25 cellular contexts compared by ENCODE assay signal in genomic region chr2:237889016-237889415, GRCh38. TPM values are rescaled to one million over a fixed set of nuclear protein-coding genes. Genes with fewer than 3 reads are reported as not detected.
DNase-seq lines count a peak whose midpoint lies in the region; ATAC-seq, FAIRE-seq and TF ChIP-seq lines count a peak whose summit lies in the region.
"Had no signal": no experiment of that assay in that cellular context is flagged by ENCODE, and none has a peak within 500 bp of the region (broad histone marks: within the 10 kb centered on the region; RNA-seq: fewer than 3 reads in every experiment).

No MANE protein-coding gene starts in this region.

- peaks cover 3% of the 10 kb centered on the region for H3K9me3 Mint-ChIP-seq in osteocyte (ENCODE audit: unreplicated experiment)
- H3K9me3 Mint-ChIP-seq: activated naive CD8-positive, alpha-beta T cell treated with anti-CD3 and anti-CD28 coated beads for 36 hours; activated T-helper 17 cell treated with anti-CD3 and anti-CD28 coated beads, Interleukin-2, amount 50 U/mL, for 72 hours; mesothelial cell of epicardium; nephron progenitor cell; stimulated activated naive B cell treated with anti-CD40 and anti-IgM and Interleukin-4, amounts not matched to agents 10 μg/mL and 1 μg/mL and 100 μg/mL, for 72 hours; T-helper 1 cell treated with Interleukin-12 subunit alpha and Interleukin-12 subunit beta and Interleukin-4 antibody, amounts not matched to agents 30 μg/mL and 1 μg/mL, for 36 hours had no signal

- no peaks in the 10 kb centered on the region for H3K79me2 ChIP-seq in K562 (ENCODE audit: control insufficient read depth, insufficient read depth, low read length)

- H3K36me3 Mint-ChIP-seq in osteocyte (ENCODE audit: unreplicated experiment), result peaks cover 2% of the 10 kb centered on the region
- H3K36me3 Mint-ChIP-seq: activated naive CD8-positive, alpha-beta T cell treated with anti-CD3 and anti-CD28 coated beads for 36 hours; mesothelial cell of epicardium; stimulated activated naive B cell treated with anti-CD40 and anti-IgM and Interleukin-4, amounts not matched to agents 10 μg/mL and 1 μg/mL and 100 μg/mL, for 72 hours had no signal

- FAIRE-seq in K562 (lab: Jason Lieb, UNC), result no peak
- FAIRE-seq: GM12878 had no signal

- no peak overlapping the region for H3K27ac ChIP-seq in K562 (ENCODE audit: extremely low read depth, low read depth, low read length)
- peak overlapping the region; percentile 91 to 97 (median 95) for H3K27ac ChIP-seq in esophagus muscularis mucosa (replicated peaks in 1 of 4)
- H3K27ac ChIP-seq in thoracic aorta, result peak overlapping the region; percentile 95 to 98
- H3K27ac ChIP-seq: breast epithelium, epithelial cell of prostate, foreskin keratinocyte, GM23248, KMS-11, SJSA1 had no signal

- no peak for TF ChIP-seq CTCF in K562 (IDR thresholded peaks at IDR 0.05 in 2 of 3, conservative IDR thresholded peaks at IDR 0.05 in 1 of 3; ENCODE audit: insufficient read depth in 2 of 3, low read depth in 1 of 3, low read length in 3 of 3)
- TF ChIP-seq CTCF in esophagus muscularis mucosa (IDR thresholded peaks at IDR 0.05), result no peak
- TF ChIP-seq CTCF in osteocyte (IDR thresholded peaks at IDR 0.05), result no peak
- TF ChIP-seq CTCF in thoracic aorta (IDR thresholded peaks at IDR 0.05), result no peak

- no TSS peak for BruUV-seq in K562 (replicated peaks; lab: Mats Ljungman, UMichigan)

- CTCF ChIA-PET in K562 (lab: Yijun Ruan, JAX; ENCODE audit: low intra/inter-chr PET ratio), result no interaction called here

- no peak overlapping the region for H3K4me2 ChIP-seq in K562 (ENCODE audit: insufficient read depth, low read length)
- H3K4me2 ChIP-seq: KMS-11 had no signal

- POLR2A ChIA-PET in K562 (lab: Yijun Ruan, JAX), result no interaction called here

- TF ChIP-seq EP300 in K562 (IDR thresholded peaks at IDR 0.05; ENCODE audit: low read length) (no peak), esophagus muscularis mucosa (IDR thresholded peaks at IDR 0.05) (no peak)

- H3K4me1 ChIP-seq in K562 (replicated peaks in 1 of 2; ENCODE audit: control insufficient read depth in 2 of 2, insufficient read depth in 2 of 2, low read length in 2 of 2) (no peaks in the 10 kb centered on the region; a peak in 2 of 5 replicates), esophagus muscularis mucosa (peaks cover 39 to 83% (median 72%) of the 10 kb centered on the region in 4 donors), thoracic aorta (ENCODE audit: control insufficient read depth in 1 of 2, low read depth in 2 of 2) (peaks cover 37 to 72% of the 10 kb centered on the region in 2 donors)
- H3K4me1 ChIP-seq: breast epithelium, foreskin keratinocyte had no signal

- 44% methylated on average over 8 of the region's 8 CpGs for WGBS in K562 (ENCODE audit: insufficient coverage, low coverage, missing lambda C conversion rate)
- 87% methylated on average over 8 of the region's 8 CpGs for WGBS in esophagus muscularis mucosa

- no peak overlapping the region for H2AFZ ChIP-seq in K562 (ENCODE audit: low read depth, low read length)
- H2AFZ ChIP-seq: GM23248 had no signal

- intact Hi-C loops in K562 (cut with micrococcal nuclease), result no loop called here
- intact Hi-C loops in esophagus muscularis mucosa (cut with DNase I), result no loop called here

- no peaks in the 10 kb centered on the region for H3K27me3 Mint-ChIP-seq in osteocyte (ENCODE audit: unreplicated experiment)
- H3K27me3 Mint-ChIP-seq: activated naive CD8-positive, alpha-beta T cell treated with anti-CD3 and anti-CD28 coated beads for 36 hours; activated T-helper 17 cell treated with anti-CD3 and anti-CD28 coated beads, Interleukin-2, amount 50 U/mL, for 72 hours; stimulated activated naive B cell treated with anti-CD40 and anti-IgM and Interleukin-4, amounts not matched to agents 10 μg/mL and 1 μg/mL and 100 μg/mL, for 72 hours had no signal

- H3K4me3 Mint-ChIP-seq in osteocyte (ENCODE audit: unreplicated experiment), result no peak overlapping the region
- H3K4me3 Mint-ChIP-seq: activated naive CD8-positive, alpha-beta T cell treated with anti-CD3 and anti-CD28 coated beads for 36 hours; activated T-helper 17 cell treated with anti-CD3 and anti-CD28 coated beads, Interleukin-2, amount 50 U/mL, for 72 hours; mesothelial cell of epicardium; nephron progenitor cell; stimulated activated naive B cell treated with anti-CD40 and anti-IgM and Interleukin-4, amounts not matched to agents 10 μg/mL and 1 μg/mL and 100 μg/mL, for 72 hours; T-helper 1 cell treated with Interleukin-12 subunit alpha and Interleukin-12 subunit beta and Interleukin-4 antibody, amounts not matched to agents 30 μg/mL and 1 μg/mL, for 36 hours had no signal

- no peaks in the 10 kb centered on the region for H3K9me1 ChIP-seq in K562 (ENCODE audit: control insufficient read depth, insufficient read depth, low read length)

- no peak overlapping the region for H3K9ac ChIP-seq in K562 (ENCODE audit: insufficient read depth in 1 of 2, low read depth in 2 of 2, low read length in 2 of 2)
- H3K9ac ChIP-seq: GM23248, KMS-11 had no signal

- DNase-seq in K562 (ENCODE audit: extremely low read depth in 1 of 4, low spot score in 3 of 4) (no peak), esophagus muscularis mucosa (ENCODE audit: extremely low spot score) (no peak), osteocyte (ENCODE audit: extremely low spot score, unreplicated experiment) (no peak), thoracic aorta (ENCODE audit: low spot score) (no peak), NCI-H2081 (lab: John Stamatoyannopoulos, UW) (no peak)
- no peak for DNase-seq in central memory CD4-positive, alpha-beta T cell
- no peak for DNase-seq in activated naive CD4-positive, alpha-beta T cell (lab: John Stamatoyannopoulos, UW)
- DNase-seq: activated CD4-positive, alpha-beta T cell treated with anti-CD3 and anti-CD28 coated beads for 4 hours; activated naive CD8-positive, alpha-beta T cell treated with anti-CD3 and anti-CD28 coated beads for 36 hours; DMS79; foreskin keratinocyte; NCI-H187; nephron progenitor cell; stimulated activated naive B cell treated with anti-CD40 and anti-IgM and Interleukin-4, amounts not matched to agents 10 μg/mL and 1 μg/mL and 100 μg/mL, for 72 hours had no signal

- peaks cover 80% of the 10 kb centered on the region for H3K4me1 Mint-ChIP-seq in osteocyte (ENCODE audit: unreplicated experiment)

- no peak for TF ChIP-seq POLR2A in K562 (conservative IDR thresholded peaks at IDR 0.05)
- no peak for TF ChIP-seq POLR2A in esophagus muscularis mucosa (IDR thresholded peaks at IDR 0.05; ENCODE audit: low read depth)

- ATAC-seq in K562 (no peak), thoracic aorta (ENCODE audit: insufficient number of reproducible peaks, low FRiP score, low read depth) (no peak), HG03108 (IDR thresholded peaks at IDR 0.05; ENCODE audit: unreplicated experiment) (no peak)
- ATAC-seq: activated T-helper 17 cell treated with anti-CD3 and anti-CD28 coated beads, Interleukin-2, amount 50 U/mL, for 72 hours; foreskin keratinocyte; GM12878 had no signal

- H3K36me3 ChIP-seq in K562 (ENCODE audit: control insufficient read depth, insufficient read depth, low read length) (no peaks in the 10 kb centered on the region), esophagus muscularis mucosa (no peaks in the 10 kb centered on the region), thoracic aorta (no peaks in the 10 kb centered on the region)
- H3K36me3 ChIP-seq: breast epithelium, SJSA1 had no signal

- H4K20me1 ChIP-seq in K562 (replicated peaks; ENCODE audit: control insufficient read depth, insufficient read depth, low read length), result no peaks in the 10 kb centered on the region

- peak overlapping the region; percentile 92 for H3K27ac Mint-ChIP-seq in osteocyte (ENCODE audit: unreplicated experiment)
- H3K27ac Mint-ChIP-seq: activated naive CD8-positive, alpha-beta T cell treated with anti-CD3 and anti-CD28 coated beads for 36 hours; activated T-helper 17 cell treated with anti-CD3 and anti-CD28 coated beads, Interleukin-2, amount 50 U/mL, for 72 hours; mesothelial cell of epicardium; nephron progenitor cell; stimulated activated naive B cell treated with anti-CD40 and anti-IgM and Interleukin-4, amounts not matched to agents 10 μg/mL and 1 μg/mL and 100 μg/mL, for 72 hours; T-helper 1 cell treated with Interleukin-12 subunit alpha and Interleukin-12 subunit beta and Interleukin-4 antibody, amounts not matched to agents 30 μg/mL and 1 μg/mL, for 36 hours had no signal

- no peaks in the 10 kb centered on the region for H3K9me3 ChIP-seq in K562 (replicated peaks; ENCODE audit: control insufficient read depth, insufficient read depth, low read depth, low read length)
- no peaks in the 10 kb centered on the region for H3K9me3 ChIP-seq in esophagus muscularis mucosa
- H3K9me3 ChIP-seq in thoracic aorta, result no peaks in the 10 kb centered on the region
- H3K9me3 ChIP-seq: breast epithelium, SJSA1 had no signal

- no peak overlapping the region for H3K4me3 ChIP-seq in K562
- H3K4me3 ChIP-seq in esophagus muscularis mucosa, result no peak overlapping the region
- H3K4me3 ChIP-seq in thoracic aorta, result no peak overlapping the region
- H3K4me3 ChIP-seq: breast epithelium, dorsolateral prefrontal cortex, GM12878, GM23248, SJSA1 had no signal

- in situ Hi-C loops in K562 (cut with MboI), result no loop called here

- TF ChIP-seq RAD21 in K562 (CRISPR knock-in tag; conservative IDR thresholded peaks at IDR 0.05 in 1 of 2, IDR thresholded peaks at IDR 0.05 in 1 of 2), result no peak

- H3K27me3 ChIP-seq in K562 (ENCODE audit: control insufficient read depth in 2 of 2, insufficient read depth in 2 of 2, low read length in 2 of 2), result no peaks in the 10 kb centered on the region; a peak in 1 of 5 replicates
- H3K27me3 ChIP-seq in esophagus muscularis mucosa, result no peaks in the 10 kb centered on the region
- no peaks in the 10 kb centered on the region for H3K27me3 ChIP-seq in thoracic aorta (replicated peaks; ENCODE audit: insufficient read depth)
- H3K27me3 ChIP-seq: breast epithelium, dorsolateral prefrontal cortex, foreskin keratinocyte, SJSA1 had no signal

RNA-seq across cellular contexts. Expression of gene RAMP1, which starts 29.6 kb away (rescaled TPM):
- not detected in 2 replicates for total RNA-seq in K562 (2011; cell fraction: chromatin; rRNA removed; ENCODE audit: low replicate concordance)
- 0.79 and 2.5 TPM in 2 replicates for total RNA-seq in K562 (2011; cell fraction: nucleolus; rRNA removed)
- total RNA-seq in K562 (2011; cell fraction: nucleoplasm; rRNA removed), result 0.51 and 0.76 TPM in 2 replicates
- total RNA-seq in K562 (2014; rRNA removed) (0.77 TPM in 1 of 2 replicates, not detected in the other), K562 (2014; rRNA removed; fragmentation: Illumina TruSeq; extraction: Trizol) (not detected in 2 replicates), K562 (2015; rRNA removed; fragmentation: Illumina TruSeq; extraction: Trizol) (not detected in 2 replicates), K562 (2021) (0.29 TPM in 1 of 2 replicates, not detected in the other), esophagus muscularis mucosa (100 to 1,000 TPM; 172 to 287 (median 231) TPM), osteocyte (87.9 and 93.4 TPM in 2 replicates), thoracic aorta (100 to 1,000 TPM; 246 to 525 TPM)
- polyA plus RNA-seq in K562 (2011; rRNA removed) (0.28 and 0.72 TPM in 2 replicates), K562 (2014; fragmentation: Illumina TruSeq; extraction: Trizol) (not detected in 2 replicates), K562 (2014; fragmentation: Nextera tagmentation; extraction: Ambion mirVana) (not detected), K562 (2014; rRNA removed) (not detected in 2 replicates)
- polyA plus RNA-seq in K562 (2011; cell fraction: cytosol; rRNA removed), result 0.37 and 3.7 TPM in 2 replicates
- polyA plus RNA-seq in K562 (2011; cell fraction: nucleus; rRNA removed), result 0.13 and 0.37 TPM in 2 replicates
- polyA plus RNA-seq in K562 (2012), result 0.29 and 0.36 TPM in 2 replicates
- not detected in 2 replicates for polyA minus RNA-seq in K562 (2011; rRNA and poly(A)+ RNA removed)
- polyA minus RNA-seq in K562 (2011; cell fraction: cytosol; rRNA and poly(A)+ RNA removed), result not detected in 2 replicates
- not detected in 2 replicates for polyA minus RNA-seq in K562 (2011; cell fraction: nucleus; rRNA and poly(A)+ RNA removed)

Comparison
In these comparisons a context has a peak if more than half of its experiments do, and no peak if none do; other contexts are left out.
1. RNA of gene RAMP1, which starts 29.6 kb away (total RNA-seq): 246 to 525 TPM in thoracic aorta, 172 to 287 TPM in esophagus muscularis mucosa and 87.9 to 93.4 TPM in osteocyte; 0.29 to 2.5 TPM in K562; every median in the first group is over 10 times any median in the second.